Comparison of ENCODE assay signal across 17 cellular contexts in the genomic region with DNA sequence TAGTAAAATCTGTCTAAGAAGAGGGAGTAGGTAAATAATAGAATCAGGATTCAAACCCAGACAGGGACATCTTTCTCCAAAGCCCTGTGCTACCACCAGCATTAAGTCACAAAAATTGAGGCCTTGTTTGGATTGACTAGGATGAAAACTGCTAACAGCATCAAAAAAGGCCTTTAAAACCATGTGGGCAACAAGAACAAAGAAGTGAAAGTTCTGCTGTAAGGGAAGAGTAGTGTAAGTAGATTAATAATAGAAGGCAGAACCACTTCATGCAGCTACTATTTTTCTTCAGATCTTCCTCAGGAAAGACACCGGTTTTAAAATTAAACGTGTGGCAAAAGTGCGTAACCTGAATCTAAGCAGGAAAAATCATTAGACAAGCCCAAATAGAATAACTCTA. TPM values are rescaled to one million over a fixed set of nuclear protein-coding genes. Genes with fewer than 3 reads are reported as not detected.
"Had no signal": no experiment of that assay in that cellular context is flagged by ENCODE, and none has a peak within 500 bp of the region (broad histone marks: within the 10 kb centered on the region; RNA-seq: fewer than 3 reads in every experiment).

No MANE protein-coding gene starts in this region.

- H3K27ac ChIP-seq: breast epithelium, esophagus muscularis mucosa, sigmoid colon, vagina had no signal

- H3K4me1 ChIP-seq: breast epithelium, esophagus muscularis mucosa, sigmoid colon, vagina had no signal

- H3K36me3 ChIP-seq: breast epithelium, esophagus muscularis mucosa, sigmoid colon, vagina had no signal

- H3K4me3 Mint-ChIP-seq: activated CD4-positive, alpha-beta memory T cell treated with anti-CD3 and anti-CD28 coated beads for 36 hours; activated naive CD8-positive, alpha-beta T cell; activated T-cell treated with anti-CD3 and anti-CD28 coated beads, Interleukin-2, amount 50 U/mL, for 4 hours had no signal

- H3K9me3 ChIP-seq: breast epithelium, esophagus muscularis mucosa, sigmoid colon, vagina had no signal

- H3K27me3 ChIP-seq: breast epithelium, esophagus muscularis mucosa, sigmoid colon, vagina had no signal

- H3K36me3 Mint-ChIP-seq: activated CD4-positive, alpha-beta memory T cell treated with anti-CD3 and anti-CD28 coated beads for 36 hours had no signal

- H3K27ac Mint-ChIP-seq: activated CD4-positive, alpha-beta memory T cell treated with anti-CD3 and anti-CD28 coated beads for 36 hours; activated naive CD8-positive, alpha-beta T cell had no signal

- ATAC-seq: activated T-cell treated with anti-CD3 and anti-CD28 coated beads, Interleukin-2, amount 50 U/mL, for 4 hours had no signal

- DNase-seq: activated CD4-positive, alpha-beta memory T cell treated with anti-CD3 and anti-CD28 coated beads for 36 hours; activated CD4-positive, alpha-beta T cell treated with anti-CD3 and anti-CD28 coated beads for 1 hour; activated effector memory CD4-positive, alpha-beta T cell treated with anti-CD3 and anti-CD28 coated beads, Interleukin-2, amount 50 U/mL, for 16 hours; activated T-cell treated with anti-CD3 and anti-CD28 coated beads, Interleukin-2, amount 50 U/mL, for 4 hours; head of caudate nucleus; sigmoid colon; stimulated activated CD4-positive, alpha-beta T cell treated with anti-CD3 and anti-CD28 coated beads, Interleukin-4, amount 100 ng/mL, for 24 hours; T-helper 9 cell had no signal

- H3K4me3 ChIP-seq: breast epithelium, esophagus muscularis mucosa, sigmoid colon, vagina had no signal

RNA-seq across cellular contexts. Expression of gene KBTBD12, which starts 15.3 kb away (rescaled TPM):
- total RNA-seq: activated CD4-positive, alpha-beta memory T cell treated with anti-CD3 and anti-CD28 coated beads for 36 hours; dermis microvascular lymphatic vessel endothelial cell; fibroblast of villous mesenchyme; osteoblast; pulmonary artery endothelial cell; vagina had no signal
- polyA plus RNA-seq: neural cell had no signal
